Comparison of ENCODE assay signal across 9 cellular contexts in genomic region chr12:116735951-116736599, GRCh38. TPM values are rescaled to one million over a fixed set of nuclear protein-coding genes. Genes with fewer than 3 reads are reported as not detected.
DNase-seq lines count a peak whose midpoint lies in the region; ATAC-seq and TF ChIP-seq lines count a peak whose summit lies in the region.
"Had no signal": no experiment of that assay in that cellular context is flagged by ENCODE, and none has a peak within 500 bp of the region (broad histone marks: within the 10 kb centered on the region; RNA-seq: fewer than 3 reads in every experiment).

No MANE protein-coding gene starts in this region.

- WGBS in esophagus squamous epithelium, 2 donors, result 65 to 70% methylated on average over 7 to 9 of the region's 9 CpGs

- H3K27ac Mint-ChIP-seq in CD8-positive, alpha-beta T cell, result peak overlapping the region; percentile 78
- H3K27ac Mint-ChIP-seq in central memory CD8-positive, alpha-beta T cell (ENCODE audit: low read depth), result peak overlapping the region; percentile 91
- peak overlapping the region; percentile 84 to 90 for H3K27ac Mint-ChIP-seq in natural killer cell

- peaks cover 33% of the 10 kb centered on the region for H3K36me3 Mint-ChIP-seq in CD8-positive, alpha-beta T cell
- H3K36me3 Mint-ChIP-seq in central memory CD8-positive, alpha-beta T cell (ENCODE audit: insufficient read depth), result peaks cover 25% of the 10 kb centered on the region
- H3K36me3 Mint-ChIP-seq in natural killer cell, result peaks cover 7% of the 10 kb centered on the region

- peak overlapping the region; percentile 95 for H3K4me3 Mint-ChIP-seq in CD8-positive, alpha-beta T cell
- peak overlapping the region; percentile 97 for H3K4me3 Mint-ChIP-seq in central memory CD8-positive, alpha-beta T cell
- H3K4me3 Mint-ChIP-seq in natural killer cell, result peak overlapping the region; percentile 96

- no peaks in the 10 kb centered on the region for H3K27me3 ChIP-seq in CD8-positive, alpha-beta T cell (ENCODE audit: insufficient read depth, low read length)
- no peaks in the 10 kb centered on the region for H3K27me3 ChIP-seq in KMS-11 (ENCODE audit: insufficient read depth, low read depth)
- H3K27me3 ChIP-seq in esophagus squamous epithelium, result no peaks in the 10 kb centered on the region

- no peak for DNase-seq in CD8-positive, alpha-beta T cell
- DNase-seq in central memory CD8-positive, alpha-beta T cell (ENCODE audit: low spot score in 2 of 2), result no peak
- DNase-seq in natural killer cell, result no peak
- DNase-seq in esophagus squamous epithelium (lab: John Stamatoyannopoulos, UW), result no peak
- DNase-seq in ureter (ENCODE audit: low spot score), result no peak
- DNase-seq: NCI-H526 treated with DMSO at 0.1 percent for 48 hours had no signal

- H3K4me1 Mint-ChIP-seq in CD8-positive, alpha-beta T cell (ENCODE audit: low read depth), result peaks cover 47% of the 10 kb centered on the region
- peaks cover 38% of the 10 kb centered on the region for H3K4me1 Mint-ChIP-seq in central memory CD8-positive, alpha-beta T cell
- H3K4me1 Mint-ChIP-seq in natural killer cell, result peaks cover 31 to 35% of the 10 kb centered on the region in 2 donors

- peaks cover 5% of the 10 kb centered on the region for H3K36me3 ChIP-seq in CD8-positive, alpha-beta T cell (ENCODE audit: insufficient read depth, low read length)
- H3K36me3 ChIP-seq in KMS-11 (ENCODE audit: insufficient read depth) (no peaks in the 10 kb centered on the region), esophagus squamous epithelium (peaks cover 0 to 30% (median 0%) of the 10 kb centered on the region in 3 donors)

- peak overlapping the region; percentile 67; the same call in 1 of the 2 replicates for H3K4me2 ChIP-seq in KMS-11

- H2AFZ ChIP-seq in KMS-11 (ENCODE audit: low read depth), result no peak overlapping the region

- CTCF ChIA-PET in CD8-positive, alpha-beta T cell (lab: Charles Lee), result no interaction called here

- H3K9me3 Mint-ChIP-seq in CD8-positive, alpha-beta T cell, result no peaks in the 10 kb centered on the region
- no peaks in the 10 kb centered on the region for H3K9me3 Mint-ChIP-seq in central memory CD8-positive, alpha-beta T cell
- no peaks in the 10 kb centered on the region for H3K9me3 Mint-ChIP-seq in natural killer cell

- POLR2A ChIA-PET in CD8-positive, alpha-beta T cell (lab: Charles Lee), result no interaction called here

- no peaks in the 10 kb centered on the region for H4K20me1 ChIP-seq in KMS-11 (ENCODE audit: insufficient read depth)

- no peak overlapping the region for H3K27ac ChIP-seq in CD8-positive, alpha-beta T cell (ENCODE audit: low read depth, low read length)
- no peak overlapping the region for H3K27ac ChIP-seq in KMS-11
- no peak overlapping the region for H3K27ac ChIP-seq in esophagus squamous epithelium

- no peaks in the 10 kb centered on the region for H3K79me2 ChIP-seq in KMS-11 (ENCODE audit: insufficient read depth, low read depth)

- no peaks in the 10 kb centered on the region for H3K27me3 Mint-ChIP-seq in CD8-positive, alpha-beta T cell (ENCODE audit: low read depth)
- H3K27me3 Mint-ChIP-seq in central memory CD8-positive, alpha-beta T cell, result no peaks in the 10 kb centered on the region
- no peaks in the 10 kb centered on the region for H3K27me3 Mint-ChIP-seq in natural killer cell (ENCODE audit: low read depth in 2 of 2)

- no peak for TF ChIP-seq POLR2A in esophagus squamous epithelium (IDR thresholded peaks at IDR 0.05)

- no peak overlapping the region for H3K9ac ChIP-seq in KMS-11

- intact Hi-C loops in CD8-positive, alpha-beta T cell (cut with DNase I, micrococcal nuclease), result loop anchor here (5.0 to 10.0 kb wide), 4 partner anchors 176 to 1639 kb away; partner anchors contain the start of genes RFC5 (in 2 of the 2), SUDS3 (in 2 of the 2), TAOK3 (in 2 of the 2) and FBXW8 (in 1 of the 2)
- intact Hi-C loops in natural killer cell (cut with micrococcal nuclease) (no loop called here), esophagus squamous epithelium (cut with DNase I) (loop anchor here (10.0 kb wide), 1 partner anchor 79 kb away; no protein-coding TSS in a partner anchor)

- ATAC-seq in CD8-positive, alpha-beta T cell, result no peak
- no peak for ATAC-seq in central memory CD8-positive, alpha-beta T cell (replicated peaks; ENCODE audit: extremely low read depth, poor library complexity, severe bottlenecking)
- ATAC-seq in natural killer cell, result no peak
- ATAC-seq in HG02840 (IDR thresholded peaks at IDR 0.05; ENCODE audit: low FRiP score, unreplicated experiment), result no peak
- ATAC-seq in HG02623 (IDR thresholded peaks at IDR 0.05; ENCODE audit: unreplicated experiment), result no peak

- H3K4me1 ChIP-seq in CD8-positive, alpha-beta T cell (ENCODE audit: insufficient read depth, low read length), result peaks cover 13% of the 10 kb centered on the region
- H3K4me1 ChIP-seq in KMS-11 (ENCODE audit: low read depth, poor library complexity, severe bottlenecking) (peaks cover 14% of the 10 kb centered on the region), esophagus squamous epithelium (peaks cover 4 to 29% (median 12%) of the 10 kb centered on the region in 3 donors)

- TF ChIP-seq CTCF in CD8-positive, alpha-beta T cell (IDR thresholded peaks at IDR 0.05), result no peak
- TF ChIP-seq CTCF in KMS-11 (conservative IDR thresholded peaks at IDR 0.05; ENCODE audit: low read depth, low read length) (no peak), natural killer cell (IDR thresholded peaks at IDR 0.05) (no peak), esophagus squamous epithelium (IDR thresholded peaks at IDR 0.05) (no peak)

- no peaks in the 10 kb centered on the region for H3K9me3 ChIP-seq in CD8-positive, alpha-beta T cell (ENCODE audit: low read length)
- H3K9me3 ChIP-seq in esophagus squamous epithelium, result no peaks in the 10 kb centered on the region

- peak overlapping the region; percentile 24 for H3K4me3 ChIP-seq in CD8-positive, alpha-beta T cell (ENCODE audit: low read depth, low read length)
- no peak overlapping the region for H3K4me3 ChIP-seq in KMS-11 (IDR thresholded peaks at IDR 0.05; ENCODE audit: insufficient read depth, low read depth, low read length)
- peak overlapping the region in 1 of 4 donors; percentile 97 for H3K4me3 ChIP-seq in esophagus squamous epithelium

RNA-seq across cellular contexts. Expression of gene SPRING1, which starts 1.8 kb away (rescaled TPM):
- total RNA-seq in CD8-positive, alpha-beta T cell, result 10 to 100 TPM; 14.1 to 14.4 TPM
- total RNA-seq in natural killer cell (10 to 100 TPM; 24.4 to 37.2 (median 30.4) TPM), esophagus squamous epithelium (10 to 100 TPM; 14.6 to 25.5 (median 19.1) TPM), ureter (22.6 TPM)

RNA-seq across cellular contexts. Expression of gene RNFT2, which starts 2.0 kb away (rescaled TPM):
- 1 to 10 TPM; 3.8 to 4.1 TPM for total RNA-seq in CD8-positive, alpha-beta T cell
- total RNA-seq in natural killer cell (1 to 10 TPM; 4.0 to 6.9 (median 5.3) TPM), esophagus squamous epithelium (under 1 TPM in 2 of 4 donors, not detected in 2; 0.26 to 0.38 TPM), ureter (7.2 TPM)
